ENCODE assay signal across 20 cellular contexts in the genomic region with DNA sequence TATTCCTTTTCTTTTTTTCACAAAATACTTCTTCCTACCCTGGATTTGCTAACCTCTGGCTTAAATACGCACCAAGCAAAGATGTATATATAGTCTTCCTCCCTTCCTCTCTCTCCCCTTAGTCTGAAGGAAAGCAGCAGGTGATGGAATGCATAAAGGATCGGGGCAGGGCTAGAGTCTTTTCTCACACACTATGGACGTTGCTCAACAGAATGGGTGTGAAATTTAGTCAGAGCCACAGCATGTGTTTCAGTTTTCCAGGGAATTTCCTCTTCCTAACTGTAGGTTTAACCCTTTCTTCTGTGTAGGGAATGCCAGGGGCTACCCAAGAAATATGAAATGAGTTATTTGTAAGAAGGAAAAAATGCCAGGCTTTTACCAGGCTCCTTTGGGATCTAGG.
DNase-seq lines count a peak whose midpoint lies in the region; ATAC-seq and TF ChIP-seq lines count a peak whose summit lies in the region.
"Had no signal": no experiment of that assay in that cellular context is flagged by ENCODE, and none has a peak within 500 bp of the region (broad histone marks: within the 10 kb centered on the region; RNA-seq: fewer than 3 reads in every experiment).

No MANE protein-coding gene starts in this region.

- in situ Hi-C loops in Panc1 (cut with HindIII; ENCODE audit: low pct_unique_long_range_greater_than_20kb, low sequenced_read_pairs): no loop called here

- H3K9me3 ChIP-seq in Caco-2: no peaks in the 10 kb centered on the region
- no peaks in the 10 kb centered on the region for H3K9me3 ChIP-seq in Panc1 (ENCODE audit: control insufficient read depth, insufficient read depth, low read depth, low read length)
- H3K9me3 ChIP-seq: tibial artery had no signal

- CTCF ChIA-PET in Caco-2 (lab: Charles Lee): no interaction called here
- CTCF ChIA-PET in Panc1 (lab: Charles Lee): no interaction called here
- CTCF ChIA-PET in GM10248 (lab: Yijun Ruan, JAX): no interaction called here

- BruUV-seq in Caco-2 (replicated peaks; lab: Mats Ljungman, UMichigan) (no TSS peak), Panc1 (replicated peaks; lab: Mats Ljungman, UMichigan) (no TSS peak)

- WGBS in mesendoderm (ENCODE audit: extremely low coverage, insufficient coverage, low lambda C conversion rate): no CpG with 5 or more reads among the region's 3 CpGs

- no peak overlapping the region for H2BK5ac ChIP-seq in mesendoderm (ENCODE audit: low read length)

- intact Hi-C loops in Caco-2 (cut with micrococcal nuclease; ENCODE audit: unreplicated experiment): no loop called here
- intact Hi-C loops in Panc1 (cut with micrococcal nuclease; ENCODE audit: unreplicated experiment): no loop called here

- peak; percentile 63; the same call in 1 of the 2 replicates for ATAC-seq in Panc1
- ATAC-seq in HG03457 (IDR thresholded peaks at IDR 0.05; ENCODE audit: unreplicated experiment): no peak
- ATAC-seq: stimulated activated naive CD8-positive, alpha-beta T cell treated with anti-CD3 and anti-CD28 coated beads, Interleukin-15, Interleukin-2, amounts not matched to agents 100 U/mL and 50 U/mL, for 24 hours had no signal

- no peak for DNase-seq in Caco-2
- DNase-seq in Panc1 (ENCODE audit: low read depth, low spot score): no peak
- peak; percentile 79 for DNase-seq in epithelial cell of esophagus (ENCODE audit: low read depth)
- DNase-seq in mesendoderm: peak; percentile 51
- DNase-seq in GM10248 (ENCODE audit: extremely low spot score): no peak
- no peak for DNase-seq in NCI-H2196 treated with DMSO at 0.1 percent for 48 hours (lab: John Stamatoyannopoulos, UW; ENCODE audit: unreplicated experiment)
- no peak for DNase-seq in globus pallidus (ENCODE audit: low spot score)
- DNase-seq: activated CD4-positive, alpha-beta memory T cell treated with anti-CD3 and anti-CD28 coated beads, Interleukin-2, amount 10 ng/mL, durations not matched to agents 7 days and 5 days; anterior cingulate cortex; CD4-positive, alpha-beta memory T cell; H9; midbrain; NCI-H1105 treated with DMSO at 0.1 percent for 48 hours; NCI-H510A; stimulated activated naive CD8-positive, alpha-beta T cell treated with anti-CD3 and anti-CD28 coated beads, Interleukin-15, Interleukin-2, amounts not matched to agents 100 U/mL and 50 U/mL, for 24 hours; T1000; tibial artery had no signal

- H3K4me1 Mint-ChIP-seq in Caco-2 (ENCODE audit: low read depth, unreplicated experiment): no peaks in the 10 kb centered on the region

- H3K27ac ChIP-seq in Panc1 (ENCODE audit: low read length) (no peak overlapping the region), mesendoderm (ENCODE audit: low read depth, low read length) (no peak overlapping the region)
- H3K27ac ChIP-seq: skin epidermis, tibial artery had no signal

- H2AK5ac ChIP-seq in mesendoderm (ENCODE audit: low read length): no peak overlapping the region

- no peaks in the 10 kb centered on the region for H3K79me2 ChIP-seq in mesendoderm (ENCODE audit: control insufficient read depth, insufficient read depth, low read length)

- no peak overlapping the region for H2BK120ac ChIP-seq in mesendoderm (ENCODE audit: low read depth, low read length)

- H3K36me3 ChIP-seq in Caco-2 (ENCODE audit: control insufficient read depth, insufficient read depth, low read length) (no peaks in the 10 kb centered on the region), Panc1 (ENCODE audit: control insufficient read depth, insufficient read depth, low read length) (no peaks in the 10 kb centered on the region), mesendoderm (ENCODE audit: control insufficient read depth, insufficient read depth, low read length) (no peaks in the 10 kb centered on the region)
- H3K36me3 ChIP-seq: tibial artery had no signal

- H2BK15ac ChIP-seq in mesendoderm (replicated peaks; ENCODE audit: low read depth): no peak overlapping the region

- no peak overlapping the region for H3K18ac ChIP-seq in mesendoderm (ENCODE audit: low read length)

- H3K56ac ChIP-seq in mesendoderm (ENCODE audit: low read length): no peak overlapping the region

- H3K27me3 ChIP-seq in Caco-2 (replicated peaks; ENCODE audit: control insufficient read depth, insufficient read depth, low read length) (no peaks in the 10 kb centered on the region), Panc1 (ENCODE audit: control insufficient read depth, insufficient read depth, low read length) (no peaks in the 10 kb centered on the region), mesendoderm (ENCODE audit: insufficient read depth, low read length, poor library complexity) (no peaks in the 10 kb centered on the region)
- H3K27me3 ChIP-seq: tibial artery had no signal

- H3K36me3 Mint-ChIP-seq in Caco-2 (ENCODE audit: insufficient read depth, unreplicated experiment): peaks cover 7% of the 10 kb centered on the region

- H3K23ac ChIP-seq in mesendoderm (ENCODE audit: low read length): no peak overlapping the region

- no peaks in the 10 kb centered on the region for H3K4me1 ChIP-seq in Caco-2
- no peaks in the 10 kb centered on the region for H3K4me1 ChIP-seq in Panc1 (ENCODE audit: control insufficient read depth, insufficient read depth, low read length)
- H3K4me1 ChIP-seq in mesendoderm (ENCODE audit: control insufficient read depth, low read depth, low read length): no peaks in the 10 kb centered on the region
- H3K4me1 ChIP-seq: tibial artery had no signal

- POLR2A ChIA-PET in Caco-2 (lab: Charles Lee) (no interaction called here), Panc1 (lab: Charles Lee) (interaction anchor here (0.7 kb wide), 1 partner anchor 917 kb away, joined by 6 read pairs; no protein-coding TSS in a partner anchor), GM10248 (lab: Yijun Ruan, JAX) (no interaction called here)

- no peak overlapping the region for H3K4me2 ChIP-seq in mesendoderm (ENCODE audit: low read length)

- no peak overlapping the region for H3K4me3 Mint-ChIP-seq in Caco-2 (ENCODE audit: unreplicated experiment)
- H3K4me3 Mint-ChIP-seq: activated CD4-positive, alpha-beta memory T cell treated with anti-CD3 and anti-CD28 coated beads, Interleukin-2, amount 10 ng/mL, durations not matched to agents 7 days and 5 days; CD4-positive, alpha-beta memory T cell; H9 had no signal

- no peak overlapping the region for H4K5ac ChIP-seq in mesendoderm (ENCODE audit: low read length)

- H3K27me3 Mint-ChIP-seq in Caco-2 (ENCODE audit: insufficient read depth, unreplicated experiment): no peaks in the 10 kb centered on the region
- H3K27me3 Mint-ChIP-seq: activated CD4-positive, alpha-beta memory T cell treated with anti-CD3 and anti-CD28 coated beads, Interleukin-2, amount 10 ng/mL, durations not matched to agents 7 days and 5 days; CD4-positive, alpha-beta memory T cell; progenitor cell of endocrine pancreas had no signal

- no peak overlapping the region for H3K9ac ChIP-seq in mesendoderm (ENCODE audit: low read length)

- TF ChIP-seq CTCF in Caco-2 (IDR thresholded peaks at IDR 0.05; ENCODE audit: insufficient read depth in 1 of 2, low read depth in 1 of 2, low read length in 1 of 2, severe bottlenecking in 1 of 2, unreplicated experiment in 1 of 2) (no peak), Panc1 (IDR thresholded peaks at IDR 0.05) (no peak), epithelial cell of esophagus (IDR thresholded peaks at IDR 0.05; ENCODE audit: insufficient read depth, low read depth, low read length, missing control alignments) (no peak), GM10248 (IDR thresholded peaks at IDR 0.05; ENCODE audit: control extremely low read depth, extremely low read depth, low read depth, missing control alignments) (no peak)

- H3K9me3 Mint-ChIP-seq in Caco-2 (ENCODE audit: unreplicated experiment): no peaks in the 10 kb centered on the region
- H3K9me3 Mint-ChIP-seq: activated CD4-positive, alpha-beta memory T cell treated with anti-CD3 and anti-CD28 coated beads, Interleukin-2, amount 10 ng/mL, durations not matched to agents 7 days and 5 days; CD4-positive, alpha-beta memory T cell had no signal

- peak overlapping the region; percentile 37 for H3K27ac Mint-ChIP-seq in Caco-2 (ENCODE audit: unreplicated experiment)
- H3K27ac Mint-ChIP-seq: activated CD4-positive, alpha-beta memory T cell treated with anti-CD3 and anti-CD28 coated beads, Interleukin-2, amount 10 ng/mL, durations not matched to agents 7 days and 5 days; H9; progenitor cell of endocrine pancreas had no signal

- H4K8ac ChIP-seq in mesendoderm (ENCODE audit: low read depth, low read length): no peak overlapping the region

- no peak overlapping the region for H3K4ac ChIP-seq in mesendoderm (ENCODE audit: low read depth, low read length)

- H3K79me1 ChIP-seq in mesendoderm (ENCODE audit: low read length): no peaks in the 10 kb centered on the region

- H3K4me3 ChIP-seq in Caco-2 (ENCODE audit: low read depth, low read length): no peak overlapping the region
- H3K4me3 ChIP-seq in Panc1 (ENCODE audit: low read depth in 2 of 2, low read length in 2 of 2): no peak overlapping the region
- no peak overlapping the region for H3K4me3 ChIP-seq in epithelial cell of esophagus (ENCODE audit: low read length)
- no peak overlapping the region for H3K4me3 ChIP-seq in mesendoderm (ENCODE audit: low read length)
- H3K4me3 ChIP-seq: skin epidermis, tibial artery had no signal

Comparison
In these comparisons a context has a peak if more than half of its experiments do, and no peak if none do; other contexts are left out.
1. DNase-seq: peak in epithelial cell of esophagus (single experiment) and mesendoderm (single experiment); none in Caco-2 (0 of 2), Panc1 (single experiment), GM10248 (single experiment), NCI-H2196 treated with DMSO at 0.1 percent for 48 hours (single experiment) and globus pallidus (single experiment).